In genomic region chr5:64180661-64181343, GRCh38 we compare ENCODE assay signal across 15 cellular contexts. TPM values are rescaled to one million over a fixed set of nuclear protein-coding genes. Genes with fewer than 3 reads are reported as not detected.
A peak's percentile ranks its signal among the peaks of the same experiment; 100 is the strongest.
DNase-seq lines count a peak whose midpoint lies in the region; ATAC-seq and TF ChIP-seq lines count a peak whose summit lies in the region.
"Had no signal": no experiment of that assay in that cellular context is flagged by ENCODE, and none has a peak within 500 bp of the region (broad histone marks: within the 10 kb centered on the region; RNA-seq: fewer than 3 reads in every experiment).

No MANE protein-coding gene starts in this region.

- TF ChIP-seq CTCF in KMS-11 (conservative IDR thresholded peaks at IDR 0.05; ENCODE audit: low read depth, low read length) (no peak), mammary epithelial cell (conservative IDR thresholded peaks at IDR 0.05 in 1 of 2, IDR thresholded peaks at IDR 0.05 in 1 of 2; ENCODE audit: extremely low read depth in 1 of 2, insufficient read depth in 1 of 2, low read depth in 1 of 2, low read length in 2 of 2) (no peak), left ventricle myocardium inferior (IDR thresholded peaks at IDR 0.05; ENCODE audit: borderline replicate concordance) (no peak), spleen (IDR thresholded peaks at IDR 0.05 in 8 of 11, conservative IDR thresholded peaks at IDR 0.05 in 3 of 11) (no peak)

- H3K4me3 ChIP-seq in KMS-11 (IDR thresholded peaks at IDR 0.05; ENCODE audit: insufficient read depth, low read depth, low read length) (no peak overlapping the region), mammary epithelial cell (replicated peaks in 1 of 3; ENCODE audit: insufficient read depth in 1 of 3, low read depth in 2 of 3, low read length in 3 of 3) (no peak overlapping the region), left ventricle myocardium inferior (peak overlapping the region; percentile 15), spleen (peak overlapping the region in 1 of 8 donors; percentile 11)
- H3K4me3 ChIP-seq: psoas muscle had no signal

- 71% methylated on average over 8 of the region's 8 CpGs for WGBS in mammary epithelial cell (ENCODE audit: low coverage, missing lambda C conversion rate)
- 47 to 58% (median 49%) methylated on average over 7 to 8 of the region's 8 CpGs for whole genome bisulfite sequencing in spleen, 5 donors

- CTCF ChIA-PET in mammary epithelial cell (lab: Charles Lee; ENCODE audit: low non-redundant PET), result no interaction called here

- H4K20me1 ChIP-seq in KMS-11 (ENCODE audit: insufficient read depth) (no peaks in the 10 kb centered on the region), mammary epithelial cell (ENCODE audit: insufficient read depth, low read length) (no peaks in the 10 kb centered on the region)

- in situ Hi-C loops in mammary epithelial cell (cut with MboI; ENCODE audit: low sequenced_read_pairs in 2 of 2), result no loop called here

- H3K4me2 ChIP-seq in KMS-11 (peak overlapping the region; percentile 43), mammary epithelial cell (ENCODE audit: insufficient read depth, low read depth, low read length) (no peak overlapping the region)

- DNase-seq in mammary epithelial cell (peak; percentile 2), left ventricle myocardium inferior (no peak), spleen (no peak), NOMO-1 treated with DMSO at 0.1 percent for 48 hours (lab: John Stamatoyannopoulos, UW; ENCODE audit: unreplicated experiment) (no peak)
- DNase-seq in NK-92 treated with Interleukin-12 subunit alpha and Interleukin-12 subunit beta, amount 100 ng/mL, for 24 hours (lab: John Stamatoyannopoulos, UW), result no peak
- DNase-seq: activated B cell treated with CpG ODN at 0.5 μM for 24 hours; activated CD8-positive, alpha-beta memory T cell treated with anti-CD3 and anti-CD28 coated beads, Interleukin-2, amount 50 U/mL, for 48 hours; NCI-H2081; psoas muscle; stimulated activated CD4-positive, alpha-beta T cell treated with anti-CD3 and anti-CD28 coated beads, Interleukin-4, amount 100 ng/mL, for 24 hours had no signal

- intact Hi-C loops in mammary epithelial cell (cut with micrococcal nuclease), result no loop called here
- intact Hi-C loops in left ventricle myocardium inferior (cut with micrococcal nuclease), result no loop called here
- intact Hi-C loops in spleen (cut with DNase I; ENCODE audit: low total_unique reads), result no loop called here

- H2AFZ ChIP-seq in KMS-11 (ENCODE audit: low read depth) (peak overlapping the region; percentile 31), mammary epithelial cell (ENCODE audit: low read depth, low read length) (no peak overlapping the region)

- H3K9ac ChIP-seq in KMS-11 (peak overlapping the region; percentile 33; the same call in 1 of the 2 replicates), mammary epithelial cell (ENCODE audit: insufficient read depth, low read length) (no peak overlapping the region)

- no peak for TF ChIP-seq POLR2A in spleen (IDR thresholded peaks at IDR 0.05)

- H3K36me3 ChIP-seq in KMS-11 (ENCODE audit: insufficient read depth) (no peaks in the 10 kb centered on the region), mammary epithelial cell (ENCODE audit: insufficient read depth, low read length) (no peaks in the 10 kb centered on the region), left ventricle myocardium inferior (no peaks in the 10 kb centered on the region), spleen (no peaks in the 10 kb centered on the region)

- no TSS peak for BruUV-seq in mammary epithelial cell (replicated peaks; lab: Mats Ljungman, UMichigan)

- no peaks in the 10 kb centered on the region for H3K27me3 ChIP-seq in KMS-11 (ENCODE audit: insufficient read depth, low read depth)
- H3K27me3 ChIP-seq in mammary epithelial cell (ENCODE audit: insufficient read depth, low read length), result peaks cover 2% of the 10 kb centered on the region
- no peaks in the 10 kb centered on the region for H3K27me3 ChIP-seq in left ventricle myocardium inferior (ENCODE audit: low read depth)
- H3K27me3 ChIP-seq in spleen (replicated peaks in 1 of 7), result no peaks in the 10 kb centered on the region

- H3K9me3 ChIP-seq in mammary epithelial cell (replicated peaks; ENCODE audit: insufficient read depth, low read length), result no peaks in the 10 kb centered on the region
- peaks cover under 1% of the 10 kb centered on the region for H3K9me3 ChIP-seq in left ventricle myocardium inferior (replicated peaks)
- H3K9me3 ChIP-seq in spleen, result peaks cover 0 to 3% (median 0%) of the 10 kb centered on the region in 8 donors
- H3K9me3 ChIP-seq: psoas muscle had no signal

- H3K79me2 ChIP-seq in KMS-11 (ENCODE audit: insufficient read depth, low read depth), result 0 out of 2 replicates have a peak, but pooled peaks cover 6% of the 10 kb centered on the region
- H3K79me2 ChIP-seq in mammary epithelial cell (ENCODE audit: insufficient read depth, low read length), result no peaks in the 10 kb centered on the region

- peak overlapping the region; percentile 60 for H3K27ac ChIP-seq in KMS-11
- no peak overlapping the region for H3K27ac ChIP-seq in mammary epithelial cell (ENCODE audit: insufficient read depth, low read depth, low read length)
- peak overlapping the region; percentile 66 for H3K27ac ChIP-seq in left ventricle myocardium inferior (replicated peaks)
- H3K27ac ChIP-seq in spleen, result peak overlapping the region in 5 of 8 donors; percentile 10 to 60 (median 25)
- H3K27ac ChIP-seq: psoas muscle had no signal

- ATAC-seq in HG03460 (IDR thresholded peaks at IDR 0.05; ENCODE audit: unreplicated experiment), result no peak
- ATAC-seq: activated naive CD4-positive, alpha-beta T cell treated with anti-CD3 and anti-CD28 coated beads, Interleukin-2, amount 50 U/mL, for 72 hours; HCT116; psoas muscle; stimulated activated memory B cell treated with anti-CD40 and anti-IgM and Interleukin-4, amounts not matched to agents 10 μg/mL and 1 μg/mL and 100 μg/mL, for 72 hours had no signal

- dilution Hi-C loops in mammary epithelial cell (cut with HindIII; ENCODE audit: low sequenced_read_pairs), result no loop called here

- H3K4me1 ChIP-seq in KMS-11 (ENCODE audit: low read depth, poor library complexity, severe bottlenecking) (peaks cover 68% of the 10 kb centered on the region), mammary epithelial cell (ENCODE audit: insufficient read depth, low read length) (no peaks in the 10 kb centered on the region), left ventricle myocardium inferior (peaks cover 33% of the 10 kb centered on the region), spleen (peaks cover 0 to 7% (median 0%) of the 10 kb centered on the region in 6 donors)
- H3K4me1 ChIP-seq: psoas muscle had no signal

RNA-seq across cellular contexts. Expression of gene RNF180, which starts 15.2 kb away (rescaled TPM):
- total RNA-seq in mammary epithelial cell, result 1 to 10 TPM; 2.9 to 9.3 TPM
- polyA plus RNA-seq in mammary epithelial cell, result 0.20 TPM
- 3.3 TPM for polyA minus RNA-seq in mammary epithelial cell
- total RNA-seq in left ventricle myocardium inferior, result 12.9 TPM
- 10 to 100 TPM in 4 of 7 donors, 1 to 10 TPM in 3; 6.4 to 18.3 (median 12.1) TPM for total RNA-seq in spleen
- 1 to 10 TPM in 1 of 3 donors, under 1 TPM in 2; 0.72 to 1.2 (median 0.77) TPM for polyA plus RNA-seq in spleen
- total RNA-seq: activated B cell treated with CpG ODN at 0.5 μM for 24 hours; activated naive CD4-positive, alpha-beta T cell treated with anti-CD3 and anti-CD28 coated beads, Interleukin-2, amount 50 U/mL, for 72 hours had no signal
